Comparison of ENCODE assay signal across 22 cellular contexts in genomic region chr17:78954684-78955083, GRCh38. TPM values are rescaled to one million over a fixed set of nuclear protein-coding genes. Genes with fewer than 3 reads are reported as not detected.
DNase-seq lines count a peak whose midpoint lies in the region; ATAC-seq and TF ChIP-seq lines count a peak whose summit lies in the region.
"Had no signal": no experiment of that assay in that cellular context is flagged by ENCODE, and none has a peak within 500 bp of the region (broad histone marks: within the 10 kb centered on the region; RNA-seq: fewer than 3 reads in every experiment).

No MANE protein-coding gene starts in this region.

- in situ Hi-C loops in IMR-90 (cut with MboI; ENCODE audit: low sequenced_read_pairs): loop anchor here (25.0 kb wide), 1 partner anchor 467 kb away; no protein-coding TSS in a partner anchor

- POLR2A ChIA-PET in activated CD8-positive, alpha-beta T cell treated with anti-CD3 and anti-CD28 coated beads for 36 hours (lab: Charles Lee): no interaction called here
- POLR2A ChIA-PET in activated CD8-positive, alpha-beta T cell treated with anti-CD3 and anti-CD28 coated beads, Interleukin-2, amount 10 ng/mL, durations not matched to agents 7 days and 5 days (lab: Charles Lee): no interaction called here
- POLR2A ChIA-PET in IMR-90 (lab: Charles Lee; ENCODE audit: unreplicated experiment): no interaction called here

- H3K23ac ChIP-seq in IMR-90 (ENCODE audit: low read depth, low read length): no peak overlapping the region

- H4K91ac ChIP-seq in IMR-90 (ENCODE audit: insufficient read depth, low read depth, low read length): no peak overlapping the region

- H3K4me2 ChIP-seq in IMR-90 (ENCODE audit: low read depth, low read length): no peak overlapping the region
- no peak overlapping the region for H3K4me2 ChIP-seq in osteoblast (ENCODE audit: insufficient read depth, low read length)

- intact Hi-C loops in activated CD8-positive, alpha-beta T cell treated with anti-CD3 and anti-CD28 coated beads for 36 hours (cut with micrococcal nuclease): no loop called here
- intact Hi-C loops in IMR-90 (cut with micrococcal nuclease) (no loop called here), colonic mucosa (cut with DNase I) (no loop called here)

- no peak overlapping the region for H3K56ac ChIP-seq in IMR-90 (ENCODE audit: extremely low read depth, insufficient read depth, low read length)

- no peak for TF ChIP-seq CTCF in activated CD8-positive, alpha-beta T cell treated with anti-CD3 and anti-CD28 coated beads for 36 hours (IDR thresholded peaks at IDR 0.05)
- TF ChIP-seq CTCF in IMR-90 (conservative IDR thresholded peaks at IDR 0.05; ENCODE audit: low read depth, low read length) (no peak), glutamatergic neuron (IDR thresholded peaks at IDR 0.05; ENCODE audit: partially characterized antibody, unreplicated experiment) (no peak), osteoblast (IDR thresholded peaks at IDR 0.05; ENCODE audit: extremely low read depth, low read depth, low read length) (no peak), colonic mucosa (IDR thresholded peaks at IDR 0.05) (no peak)

- no peak overlapping the region for H3K14ac ChIP-seq in IMR-90 (replicated peaks; ENCODE audit: low read depth, low read length)

- no peak overlapping the region for H2AK5ac ChIP-seq in IMR-90 (ENCODE audit: low read depth, low read length)

- TF ChIP-seq RAD21 in IMR-90 (IDR thresholded peaks at IDR 0.05; ENCODE audit: low read length): no peak

- ATAC-seq in activated CD8-positive, alpha-beta T cell treated with anti-CD3 and anti-CD28 coated beads for 36 hours: peak; percentile 55
- ATAC-seq in activated CD8-positive, alpha-beta T cell treated with anti-CD3 and anti-CD28 coated beads, Interleukin-2, amount 10 ng/mL, durations not matched to agents 7 days and 5 days: no peak
- ATAC-seq in IMR-90 (ENCODE audit: low read depth): no peak

- no peak overlapping the region for H3K27ac Mint-ChIP-seq in activated CD8-positive, alpha-beta T cell treated with anti-CD3 and anti-CD28 coated beads for 36 hours
- H3K27ac Mint-ChIP-seq in activated CD8-positive, alpha-beta T cell treated with anti-CD3 and anti-CD28 coated beads, Interleukin-2, amount 10 ng/mL, durations not matched to agents 7 days and 5 days: no peak overlapping the region
- peak overlapping the region; percentile 69 for H3K27ac Mint-ChIP-seq in glutamatergic neuron (ENCODE audit: unreplicated experiment)

- 97% methylated on average over 12 of the region's 14 CpGs; no CpG with 5 or more reads in 1 of the 2 experiments for WGBS in IMR-90 (ENCODE audit: extremely low coverage in 2 of 2, insufficient read length in 1 of 2), 2 experiments

- BruUV-seq in IMR-90 (replicated peaks; lab: Mats Ljungman, UMichigan): no TSS peak

- H3K4me3 Mint-ChIP-seq in activated CD8-positive, alpha-beta T cell treated with anti-CD3 and anti-CD28 coated beads for 36 hours: no peak overlapping the region
- H3K4me3 Mint-ChIP-seq in activated CD8-positive, alpha-beta T cell treated with anti-CD3 and anti-CD28 coated beads, Interleukin-2, amount 10 ng/mL, durations not matched to agents 7 days and 5 days: no peak overlapping the region
- peak overlapping the region; percentile 20 for H3K4me3 Mint-ChIP-seq in glutamatergic neuron (ENCODE audit: unreplicated experiment)

- dilution Hi-C loops in IMR-90 (cut with HindIII; ENCODE audit: low sequenced_read_pairs, unreplicated experiment): no loop called here

- H3K27me3 ChIP-seq in IMR-90 (ENCODE audit: control insufficient read depth, insufficient read depth, low read length): no peaks in the 10 kb centered on the region; the same call in 1 of the 2 replicates
- no peaks in the 10 kb centered on the region for H3K27me3 ChIP-seq in osteoblast (ENCODE audit: insufficient read depth, low read length)
- H3K27me3 ChIP-seq in colonic mucosa: no peaks in the 10 kb centered on the region

- CTCF ChIA-PET in activated CD8-positive, alpha-beta T cell treated with anti-CD3 and anti-CD28 coated beads for 36 hours (lab: Charles Lee): interaction anchor here (2.7 kb wide), 1 partner anchor 89 kb away, joined by 13 read pairs; no protein-coding TSS in a partner anchor
- CTCF ChIA-PET in activated CD8-positive, alpha-beta T cell treated with anti-CD3 and anti-CD28 coated beads, Interleukin-2, amount 10 ng/mL, durations not matched to agents 7 days and 5 days (lab: Charles Lee): no interaction called here
- CTCF ChIA-PET in IMR-90 (lab: Yijun Ruan, JAX): no interaction called here

- H3K36me3 Mint-ChIP-seq in activated CD8-positive, alpha-beta T cell treated with anti-CD3 and anti-CD28 coated beads for 36 hours (ENCODE audit: low read depth): peaks cover 2% of the 10 kb centered on the region
- H3K36me3 Mint-ChIP-seq in activated CD8-positive, alpha-beta T cell treated with anti-CD3 and anti-CD28 coated beads, Interleukin-2, amount 10 ng/mL, durations not matched to agents 7 days and 5 days (ENCODE audit: low read depth): no peaks in the 10 kb centered on the region
- H3K36me3 Mint-ChIP-seq in glutamatergic neuron (ENCODE audit: unreplicated experiment): peaks cover 10% of the 10 kb centered on the region

- no peak overlapping the region for H4K8ac ChIP-seq in IMR-90 (ENCODE audit: low read depth in 2 of 2, low read length in 2 of 2)

- H2BK15ac ChIP-seq in IMR-90 (ENCODE audit: low read depth, low read length): no peak overlapping the region

- H3K9ac ChIP-seq in IMR-90 (ENCODE audit: low read depth, low read length): no peak overlapping the region
- no peak overlapping the region for H3K9ac ChIP-seq in colonic mucosa (ENCODE audit: low read depth in 2 of 2, low read length in 2 of 2)

- H3K27me3 Mint-ChIP-seq in activated CD8-positive, alpha-beta T cell treated with anti-CD3 and anti-CD28 coated beads for 36 hours: no peaks in the 10 kb centered on the region
- H3K27me3 Mint-ChIP-seq in activated CD8-positive, alpha-beta T cell treated with anti-CD3 and anti-CD28 coated beads, Interleukin-2, amount 10 ng/mL, durations not matched to agents 7 days and 5 days (ENCODE audit: low read depth): no peaks in the 10 kb centered on the region
- H3K27me3 Mint-ChIP-seq in glutamatergic neuron (ENCODE audit: unreplicated experiment): peaks cover 10% of the 10 kb centered on the region

- H2AK9ac ChIP-seq in IMR-90 (replicated peaks; ENCODE audit: low read depth, low read length, poor library complexity): no peak overlapping the region

- H3K9me3 ChIP-seq in IMR-90 (ENCODE audit: control insufficient read depth, insufficient read depth, low read length) (peaks cover 15% of the 10 kb centered on the region), osteoblast (ENCODE audit: low read depth, low read length) (peaks cover 10% of the 10 kb centered on the region), colonic mucosa (no peaks in the 10 kb centered on the region)

- H3K18ac ChIP-seq in IMR-90 (ENCODE audit: low read depth, low read length): no peak overlapping the region

- no peak overlapping the region for H4K5ac ChIP-seq in IMR-90 (ENCODE audit: low read depth, low read length)

- H3K79me2 ChIP-seq in osteoblast (ENCODE audit: insufficient read depth, low read length): no peaks in the 10 kb centered on the region

- no peak overlapping the region for H3K4ac ChIP-seq in IMR-90 (ENCODE audit: low read depth, low read length)

- no peak overlapping the region for H3K27ac ChIP-seq in IMR-90 (ENCODE audit: insufficient read depth, low read length)
- no peak overlapping the region for H3K27ac ChIP-seq in osteoblast (ENCODE audit: low read depth, low read length)
- no peak overlapping the region for H3K27ac ChIP-seq in colonic mucosa

- DNase-seq in activated CD8-positive, alpha-beta T cell treated with anti-CD3 and anti-CD28 coated beads for 36 hours: no peak
- DNase-seq in activated CD8-positive, alpha-beta T cell treated with anti-CD3 and anti-CD28 coated beads, Interleukin-2, amount 10 ng/mL, durations not matched to agents 7 days and 5 days: no peak
- DNase-seq in IMR-90 (no peak), glutamatergic neuron (no peak), osteoblast (ENCODE audit: insufficient read length, low spot score, missing footprints) (peak; percentile 61), colonic mucosa (no peak), NCI-H82 treated with DMSO at 0.1 percent for 48 hours (lab: John Stamatoyannopoulos, UW; ENCODE audit: unreplicated experiment) (no peak), NCI-H1694 (lab: John Stamatoyannopoulos, UW) (no peak)
- DNase-seq: Calu3, DMS153, DND-41, Karpas-422, NCI-H1092, NCI-H1417 treated with DMSO at 0.1 percent for 48 hours, NCI-H187, NCI-H2081 treated with DMSO at 0.1 percent for 48 hours, NCI-H2171, NCI-H345, NCI-H510A treated with DMSO at 0.1 percent for 48 hours, NCI-H748 treated with DMSO at 0.1 percent for 48 hours, SIG-M5 had no signal

- H3K4me1 Mint-ChIP-seq in activated CD8-positive, alpha-beta T cell treated with anti-CD3 and anti-CD28 coated beads for 36 hours (ENCODE audit: low read depth): no peaks in the 10 kb centered on the region
- no peaks in the 10 kb centered on the region for H3K4me1 Mint-ChIP-seq in activated CD8-positive, alpha-beta T cell treated with anti-CD3 and anti-CD28 coated beads, Interleukin-2, amount 10 ng/mL, durations not matched to agents 7 days and 5 days (ENCODE audit: low read depth)
- peaks cover 27% of the 10 kb centered on the region for H3K4me1 Mint-ChIP-seq in glutamatergic neuron (ENCODE audit: low read depth, unreplicated experiment)

- H2AFZ ChIP-seq in IMR-90 (replicated peaks; ENCODE audit: low read length, poor library complexity) (peak overlapping the region; percentile 34), osteoblast (ENCODE audit: low read length) (no peak overlapping the region)

- H2BK20ac ChIP-seq in IMR-90 (ENCODE audit: low read depth, low read length): no peak overlapping the region

- H2BK120ac ChIP-seq in IMR-90 (ENCODE audit: low read depth, low read length): no peak overlapping the region

- H3K4me3 ChIP-seq in IMR-90 (ENCODE audit: insufficient read depth, low read depth, low read length): no peak overlapping the region
- H3K4me3 ChIP-seq in osteoblast (ENCODE audit: insufficient read depth, low read length): no peak overlapping the region
- H3K4me3 ChIP-seq in colonic mucosa: no peak overlapping the region

- no peak overlapping the region for H2BK5ac ChIP-seq in IMR-90 (ENCODE audit: low read depth, low read length, poor library complexity, severe bottlenecking)

- no peaks in the 10 kb centered on the region for H3K79me1 ChIP-seq in IMR-90 (ENCODE audit: low read depth in 1 of 2, low read length in 2 of 2)

- H3K9me1 ChIP-seq in IMR-90 (ENCODE audit: insufficient read depth, low read length): no peaks in the 10 kb centered on the region

- no peaks in the 10 kb centered on the region for H3K36me3 ChIP-seq in IMR-90 (ENCODE audit: control insufficient read depth, insufficient read depth, low read length)
- H3K36me3 ChIP-seq in osteoblast (ENCODE audit: insufficient read depth, low read length): no peaks in the 10 kb centered on the region
- H3K36me3 ChIP-seq in colonic mucosa: no peaks in the 10 kb centered on the region

- H3K9me3 Mint-ChIP-seq in activated CD8-positive, alpha-beta T cell treated with anti-CD3 and anti-CD28 coated beads for 36 hours: peaks cover 16% of the 10 kb centered on the region
- H3K9me3 Mint-ChIP-seq in activated CD8-positive, alpha-beta T cell treated with anti-CD3 and anti-CD28 coated beads, Interleukin-2, amount 10 ng/mL, durations not matched to agents 7 days and 5 days (ENCODE audit: insufficient read depth): peaks cover 5% of the 10 kb centered on the region
- H3K9me3 Mint-ChIP-seq in glutamatergic neuron (ENCODE audit: unreplicated experiment): peaks cover 18% of the 10 kb centered on the region

- H3K4me1 ChIP-seq in IMR-90 (ENCODE audit: control insufficient read depth, insufficient read depth, low read length): peaks cover 20% of the 10 kb centered on the region
- peaks cover 14% of the 10 kb centered on the region for H3K4me1 ChIP-seq in osteoblast (ENCODE audit: insufficient read depth, low read length)
- no peaks in the 10 kb centered on the region for H3K4me1 ChIP-seq in colonic mucosa

- H4K20me1 ChIP-seq in IMR-90 (ENCODE audit: insufficient read depth, low read length) (no peaks in the 10 kb centered on the region), osteoblast (ENCODE audit: insufficient read depth, low read length) (no peaks in the 10 kb centered on the region)

- no peak for TF ChIP-seq POLR2A in IMR-90 (IDR thresholded peaks at IDR 0.05; ENCODE audit: low read depth, low read length)

RNA-seq across cellular contexts. Expression of gene LGALS3BP, which starts 25.0 kb away (rescaled TPM):
- 10 to 100 TPM; 41.4 to 50.8 TPM for total RNA-seq in activated CD8-positive, alpha-beta T cell treated with anti-CD3 and anti-CD28 coated beads for 36 hours
- total RNA-seq in activated CD8-positive, alpha-beta T cell treated with anti-CD3 and anti-CD28 coated beads, Interleukin-2, amount 10 ng/mL, durations not matched to agents 7 days and 5 days: 100 to 1,000 TPM; 172 to 181 TPM
- total RNA-seq in IMR-90 (2012; rRNA removed) (33.7 and 34.7 TPM in 2 replicates), glutamatergic neuron (ENCODE audit: unreplicated experiment) (30.3 TPM), osteoblast (388 and 457 TPM in 2 replicates), colonic mucosa (100 to 1,000 TPM; 635 to 674 TPM)
- 249 and 273 TPM in 2 replicates for polyA plus RNA-seq in IMR-90 (2012; rRNA removed)
- polyA plus RNA-seq in IMR-90 (2012; cell fraction: cytosol; rRNA removed): 146 and 259 TPM in 2 replicates
- polyA plus RNA-seq in IMR-90 (2012; cell fraction: nucleus; rRNA removed; ENCODE audit: low replicate concordance): 165 and 308 TPM in 2 replicates

RNA-seq across cellular contexts. Expression of gene TIMP2, which starts 29.5 kb away (rescaled TPM):
- total RNA-seq in activated CD8-positive, alpha-beta T cell treated with anti-CD3 and anti-CD28 coated beads for 36 hours: 1 to 10 TPM; 2.4 to 2.5 TPM
- 1 to 10 TPM; 3.6 to 3.8 TPM for total RNA-seq in activated CD8-positive, alpha-beta T cell treated with anti-CD3 and anti-CD28 coated beads, Interleukin-2, amount 10 ng/mL, durations not matched to agents 7 days and 5 days
- total RNA-seq in IMR-90 (2012; rRNA removed): 43.9 and 48.6 TPM in 2 replicates
- 352 and 416 TPM in 2 replicates for polyA plus RNA-seq in IMR-90 (2012; rRNA removed)
- polyA plus RNA-seq in IMR-90 (2012; cell fraction: cytosol; rRNA removed): 411 and 495 TPM in 2 replicates
- polyA plus RNA-seq in IMR-90 (2012; cell fraction: nucleus; rRNA removed; ENCODE audit: low replicate concordance): 193 and 240 TPM in 2 replicates
- total RNA-seq in glutamatergic neuron (ENCODE audit: unreplicated experiment): 121 TPM
- total RNA-seq in osteoblast: 164 and 171 TPM in 2 replicates
- total RNA-seq in colonic mucosa: 10 to 100 TPM; 42.8 to 86.1 TPM

RNA-seq across cellular contexts. Expression of gene CEP295NL, which starts 51.7 kb away (rescaled TPM):
- total RNA-seq in activated CD8-positive, alpha-beta T cell treated with anti-CD3 and anti-CD28 coated beads for 36 hours: under 1 TPM in 1 of 2 experiments, not detected in 1; 0.18 TPM
- total RNA-seq in activated CD8-positive, alpha-beta T cell treated with anti-CD3 and anti-CD28 coated beads, Interleukin-2, amount 10 ng/mL, durations not matched to agents 7 days and 5 days: under 1 TPM in 1 of 2 experiments, not detected in 1; 0.26 TPM
- total RNA-seq in IMR-90 (2012; rRNA removed) (0.56 and 0.72 TPM in 2 replicates), glutamatergic neuron (ENCODE audit: unreplicated experiment) (6.4 TPM), osteoblast (2.5 and 5.3 TPM in 2 replicates), colonic mucosa (under 1 TPM; 0.72 to 0.82 TPM)
- polyA plus RNA-seq in IMR-90 (2012; rRNA removed): 0.11 and 0.31 TPM in 2 replicates
- 0.09 and 0.15 TPM in 2 replicates for polyA plus RNA-seq in IMR-90 (2012; cell fraction: cytosol; rRNA removed)
- polyA plus RNA-seq in IMR-90 (2012; cell fraction: nucleus; rRNA removed; ENCODE audit: low replicate concordance): 1.1 and 1.2 TPM in 2 replicates
- total RNA-seq: H4 had no signal

RNA-seq across cellular contexts. Expression of gene CANT1, which starts 54.9 kb away (rescaled TPM):
- 10 to 100 TPM; 41.4 to 48.2 TPM for total RNA-seq in activated CD8-positive, alpha-beta T cell treated with anti-CD3 and anti-CD28 coated beads for 36 hours
- 10 to 100 TPM; 74.4 to 78.5 TPM for total RNA-seq in activated CD8-positive, alpha-beta T cell treated with anti-CD3 and anti-CD28 coated beads, Interleukin-2, amount 10 ng/mL, durations not matched to agents 7 days and 5 days
- total RNA-seq in IMR-90 (2012; rRNA removed) (50.0 and 51.8 TPM in 2 replicates), glutamatergic neuron (ENCODE audit: unreplicated experiment) (33.3 TPM), osteoblast (49.2 and 51.3 TPM in 2 replicates), colonic mucosa (100 to 1,000 TPM; 247 to 390 TPM)
- polyA plus RNA-seq in IMR-90 (2012; rRNA removed): 73.4 and 90.7 TPM in 2 replicates
- polyA plus RNA-seq in IMR-90 (2012; cell fraction: cytosol; rRNA removed): 61.1 and 63.0 TPM in 2 replicates
- 33.7 and 43.7 TPM in 2 replicates for polyA plus RNA-seq in IMR-90 (2012; cell fraction: nucleus; rRNA removed; ENCODE audit: low replicate concordance)
